ENCODE assay signal across 1 cellular context in genomic region chr1:55040083-55040952, GRCh38.
TF ChIP-seq lines count a peak whose summit lies in the region.

No MANE protein-coding gene starts in this region.

TF ChIP-seq in IMR-90, 13 proteins besides CTCF, POLR2A, EP300 and RAD21:
- TF ChIP-seq RFX5 (IDR thresholded peaks at IDR 0.05; ENCODE audit: low read depth, low read length) (no peak), MAFK (IDR thresholded peaks at IDR 0.05; ENCODE audit: low read depth, low read length) (no peak), NFE2L2 (IDR thresholded peaks at IDR 0.05; ENCODE audit: low read depth, low read length) (no peak), MAZ (IDR thresholded peaks at IDR 0.05; ENCODE audit: borderline replicate concordance, low read depth, low read length) (no peak), RCOR1 (IDR thresholded peaks at IDR 0.05; ENCODE audit: insufficient replicate concordance, low read length) (no peak), CEBPB (IDR thresholded peaks at IDR 0.05; ENCODE audit: low read depth, low read length) (no peak), FOS (IDR thresholded peaks at IDR 0.05; ENCODE audit: low read depth, low read length) (no peak), SMC3 (IDR thresholded peaks at IDR 0.05; ENCODE audit: low read depth, low read length) (no peak), USF2 (IDR thresholded peaks at IDR 0.05; ENCODE audit: low read depth, low read length) (no peak), BHLHE40 (IDR thresholded peaks at IDR 0.05; ENCODE audit: low read depth, low read length) (no peak)
